39 cellular contexts compared by ENCODE assay signal in genomic region chr3:187215460-187215859, GRCh38. TPM values are rescaled to one million over a fixed set of nuclear protein-coding genes. Genes with fewer than 3 reads are reported as not detected.
"Had no signal": no experiment of that assay in that cellular context is flagged by ENCODE, and none has a peak within 500 bp of the region (broad histone marks: within the 10 kb centered on the region; RNA-seq: fewer than 3 reads in every experiment).

No MANE protein-coding gene starts in this region.

- DNase-seq: Kasumi-1, MG63, MM.1S, MV-4-11, NCI-H1048, NCI-H1092, NCI-H1092 treated with DMSO at 0.1 percent for 48 hours, NCI-H1105, NCI-H1105 treated with DMSO at 0.1 percent for 48 hours, NCI-H1417, NCI-H1417 treated with DMSO at 0.1 percent for 48 hours, NCI-H1436, NCI-H1436 treated with DMSO at 0.1 percent for 48 hours, NCI-H146, NCI-H1694, NCI-H1694 treated with DMSO at 0.1 percent for 48 hours, NCI-H187, NCI-H187 treated with DMSO at 0.1 percent for 48 hours, NCI-H1930, NCI-H2029, NCI-H2029 treated with DMSO at 0.1 percent for 48 hours, NCI-H2081, NCI-H2081 treated with DMSO at 0.1 percent for 48 hours, NCI-H2107, NCI-H2171, NCI-H2171 treated with DMSO at 0.1 percent for 48 hours, NCI-H2227 treated with DMSO at 0.1 percent for 48 hours, NCI-H226, NCI-H345, NCI-H446, NCI-H446 treated with DMSO at 0.1 percent for 48 hours, NCI-H510A, NCI-H510A treated with DMSO at 0.1 percent for 48 hours, NCI-H524, NCI-H524 treated with DMSO at 0.1 percent for 48 hours had no signal

- H3K4me3 ChIP-seq: MG63 had no signal

- H3K36me3 ChIP-seq: MG63 had no signal

- H3K27me3 ChIP-seq: MG63 had no signal

- H3K9me3 ChIP-seq: MG63 had no signal

RNA-seq across cellular contexts. Expression of gene RTP1, which starts 18.2 kb away (rescaled TPM):
- total RNA-seq: LHCN-M2, M059J, MCF 10A, NCI-H460 had no signal
